In genomic region chr11:65859812-65860277, GRCh38 we compare ENCODE assay signal across 1 cellular context.
TF ChIP-seq lines count a peak whose summit lies in the region.

No MANE protein-coding gene starts in this region.

TF ChIP-seq in HepG2, 621 proteins besides CTCF, POLR2A, EP300 and RAD21 (continued from another document):
- TF ChIP-seq, protein P1, sequence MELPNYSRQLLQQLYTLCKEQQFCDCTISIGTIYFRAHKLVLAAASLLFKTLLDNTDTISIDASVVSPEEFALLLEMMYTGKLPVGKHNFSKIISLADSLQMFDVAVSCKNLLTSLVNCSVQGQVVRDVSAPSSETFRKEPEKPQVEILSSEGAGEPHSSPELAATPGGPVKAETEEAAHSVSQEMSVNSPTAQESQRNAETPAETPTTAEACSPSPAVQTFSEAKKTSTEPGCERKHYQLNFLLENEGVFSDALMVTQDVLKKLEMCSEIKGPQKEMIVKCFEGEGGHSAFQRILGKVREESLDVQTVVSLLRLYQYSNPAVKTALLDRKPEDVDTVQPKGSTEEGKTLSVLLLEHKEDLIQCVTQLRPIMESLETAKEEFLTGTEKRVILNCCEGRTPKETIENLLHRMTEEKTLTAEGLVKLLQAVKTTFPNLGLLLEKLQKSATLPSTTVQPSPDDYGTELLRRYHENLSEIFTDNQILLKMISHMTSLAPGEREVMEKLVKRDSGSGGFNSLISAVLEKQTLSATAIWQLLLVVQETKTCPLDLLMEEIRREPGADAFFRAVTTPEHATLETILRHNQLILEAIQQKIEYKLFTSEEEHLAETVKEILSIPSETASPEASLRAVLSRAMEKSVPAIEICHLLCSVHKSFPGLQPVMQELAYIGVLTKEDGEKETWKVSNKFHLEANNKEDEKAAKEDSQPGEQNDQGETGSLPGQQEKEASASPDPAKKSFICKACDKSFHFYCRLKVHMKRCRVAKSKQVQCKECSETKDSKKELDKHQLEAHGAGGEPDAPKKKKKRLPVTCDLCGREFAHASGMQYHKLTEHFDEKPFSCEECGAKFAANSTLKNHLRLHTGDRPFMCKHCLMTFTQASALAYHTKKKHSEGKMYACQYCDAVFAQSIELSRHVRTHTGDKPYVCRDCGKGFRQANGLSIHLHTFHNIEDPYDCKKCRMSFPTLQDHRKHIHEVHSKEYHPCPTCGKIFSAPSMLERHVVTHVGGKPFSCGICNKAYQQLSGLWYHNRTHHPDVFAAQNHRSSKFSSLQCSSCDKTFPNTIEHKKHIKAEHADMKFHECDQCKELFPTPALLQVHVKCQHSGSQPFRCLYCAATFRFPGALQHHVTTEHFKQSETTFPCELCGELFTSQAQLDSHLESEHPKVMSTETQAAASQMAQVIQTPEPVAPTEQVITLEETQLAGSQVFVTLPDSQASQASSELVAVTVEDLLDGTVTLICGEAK (IDR thresholded peaks at IDR 0.05): no peak
- TF ChIP-seq, protein P1 (CRISPR knock-in tag; IDR thresholded peaks at IDR 0.05): no peak
- TF ChIP-seq ZNF550 (CRISPR knock-in tag; IDR thresholded peaks at IDR 0.05; ENCODE audit: borderline replicate concordance) (0 out of 2 replicates have a peak, but pooled peaks have one; percentile 49), ZNF781 (CRISPR knock-in tag; IDR thresholded peaks at IDR 0.05; ENCODE audit: borderline replicate concordance, not compliant biosample characterization) (no peak), ZNF296 (CRISPR knock-in tag; conservative IDR thresholded peaks at IDR 0.05) (no peak), ZNF792 (CRISPR knock-in tag; IDR thresholded peaks at IDR 0.05) (no peak), CCAR2 (optimal IDR thresholded peaks at IDR 0.05; ENCODE audit: low read depth, low read length) (no peak), ZC3H4 (CRISPR knock-in tag; IDR thresholded peaks at IDR 0.05; ENCODE audit: borderline replicate concordance) (0 out of 2 replicates have a peak, but pooled peaks have one; percentile 0), ZNF276 (CRISPR knock-in tag; IDR thresholded peaks at IDR 0.05; ENCODE audit: low read depth) (no peak), RXRA (CRISPR knock-in tag; IDR thresholded peaks at IDR 0.05) (no peak), SNAPC2 (CRISPR knock-in tag; IDR thresholded peaks at IDR 0.05) (no peak; the same call in 1 of the 2 replicates), HNF1B (CRISPR knock-in tag; IDR thresholded peaks at IDR 0.05) (peak; percentile 13; the same call in 1 of the 2 replicates), FOXA3 (CRISPR knock-in tag; IDR thresholded peaks at IDR 0.05) (no peak)
- TF ChIP-seq, protein P2, sequence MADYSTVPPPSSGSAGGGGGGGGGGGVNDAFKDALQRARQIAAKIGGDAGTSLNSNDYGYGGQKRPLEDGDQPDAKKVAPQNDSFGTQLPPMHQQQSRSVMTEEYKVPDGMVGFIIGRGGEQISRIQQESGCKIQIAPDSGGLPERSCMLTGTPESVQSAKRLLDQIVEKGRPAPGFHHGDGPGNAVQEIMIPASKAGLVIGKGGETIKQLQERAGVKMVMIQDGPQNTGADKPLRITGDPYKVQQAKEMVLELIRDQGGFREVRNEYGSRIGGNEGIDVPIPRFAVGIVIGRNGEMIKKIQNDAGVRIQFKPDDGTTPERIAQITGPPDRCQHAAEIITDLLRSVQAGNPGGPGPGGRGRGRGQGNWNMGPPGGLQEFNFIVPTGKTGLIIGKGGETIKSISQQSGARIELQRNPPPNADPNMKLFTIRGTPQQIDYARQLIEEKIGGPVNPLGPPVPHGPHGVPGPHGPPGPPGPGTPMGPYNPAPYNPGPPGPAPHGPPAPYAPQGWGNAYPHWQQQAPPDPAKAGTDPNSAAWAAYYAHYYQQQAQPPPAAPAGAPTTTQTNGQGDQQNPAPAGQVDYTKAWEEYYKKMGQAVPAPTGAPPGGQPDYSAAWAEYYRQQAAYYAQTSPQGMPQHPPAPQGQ (CRISPR knock-in tag; IDR thresholded peaks at IDR 0.05; ENCODE audit: borderline replicate concordance): no peak
- TF ChIP-seq, protein P3, sequence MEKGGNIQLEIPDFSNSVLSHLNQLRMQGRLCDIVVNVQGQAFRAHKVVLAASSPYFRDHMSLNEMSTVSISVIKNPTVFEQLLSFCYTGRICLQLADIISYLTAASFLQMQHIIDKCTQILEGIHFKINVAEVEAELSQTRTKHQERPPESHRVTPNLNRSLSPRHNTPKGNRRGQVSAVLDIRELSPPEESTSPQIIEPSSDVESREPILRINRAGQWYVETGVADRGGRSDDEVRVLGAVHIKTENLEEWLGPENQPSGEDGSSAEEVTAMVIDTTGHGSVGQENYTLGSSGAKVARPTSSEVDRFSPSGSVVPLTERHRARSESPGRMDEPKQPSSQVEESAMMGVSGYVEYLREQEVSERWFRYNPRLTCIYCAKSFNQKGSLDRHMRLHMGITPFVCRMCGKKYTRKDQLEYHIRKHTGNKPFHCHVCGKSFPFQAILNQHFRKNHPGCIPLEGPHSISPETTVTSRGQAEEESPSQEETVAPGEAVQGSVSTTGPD (CRISPR knock-in tag; IDR thresholded peaks at IDR 0.05): no peak
TF ChIP-seq in HepG2: peak in this region for 39.
